In the genomic region with DNA sequence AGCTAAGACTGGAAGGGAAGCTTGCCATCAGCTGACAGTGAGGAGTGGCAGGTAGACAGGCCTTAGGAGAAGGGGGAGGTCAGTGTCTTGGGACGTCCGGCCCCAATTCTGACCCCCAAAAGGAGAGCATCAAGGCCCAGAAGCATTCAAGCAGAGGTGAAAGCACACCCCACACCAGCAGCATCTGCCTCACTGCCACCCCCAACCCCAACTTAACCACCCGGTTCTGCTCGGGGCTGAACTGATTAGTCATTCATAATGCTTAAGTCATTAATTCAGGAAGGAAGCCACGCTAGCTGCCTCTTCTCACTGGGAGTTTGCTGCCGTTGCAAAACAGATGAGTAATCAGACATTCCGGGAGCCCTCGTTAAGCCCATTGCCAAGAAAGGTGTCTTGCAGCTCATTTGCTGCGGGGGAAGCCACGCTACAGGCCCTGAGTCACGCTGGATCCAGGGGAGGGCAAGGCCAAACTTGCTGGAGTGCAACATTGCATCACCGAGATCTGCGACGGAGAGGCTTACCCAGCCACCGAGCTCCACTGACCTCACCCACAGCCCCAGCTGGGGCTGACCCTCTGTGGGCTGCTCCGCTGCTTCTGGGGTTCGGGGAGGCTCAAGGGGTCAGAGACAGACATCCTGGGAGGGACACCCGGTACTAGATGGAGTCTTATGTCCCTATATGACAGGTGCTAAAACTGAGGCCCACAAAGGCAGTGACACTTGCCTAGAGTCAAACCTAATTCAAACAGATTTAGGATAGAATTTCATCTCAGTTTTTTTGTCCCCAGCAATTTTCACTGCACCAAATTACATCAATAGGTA, we compare ENCODE assay signal across 8 cellular contexts. TPM values are rescaled to one million over a fixed set of nuclear protein-coding genes. Genes with fewer than 3 reads are reported as not detected.
A peak's percentile ranks its signal among the peaks of the same experiment; 100 is the strongest.
DNase-seq lines count a peak whose midpoint lies in the region; ATAC-seq, FAIRE-seq and TF ChIP-seq lines count a peak whose summit lies in the region.

No MANE protein-coding gene starts in this region.

- H3K4me3 ChIP-seq in A549 (no peak overlapping the region), epithelial cell of esophagus (ENCODE audit: low read length) (no peak overlapping the region), muscle layer of duodenum (ENCODE audit: low read depth in 1 of 2, low read length in 2 of 2) (no peak overlapping the region), uterus (no peak overlapping the region)

- H3K27ac ChIP-seq in A549 (peak overlapping the region; percentile 83 to 91), muscle layer of duodenum (ENCODE audit: low read length) (peak overlapping the region; percentile 19), uterus (peak overlapping the region in 1 of 2 donors; percentile 67)

- CTCF ChIA-PET in A549 (lab: Yijun Ruan, JAX) = interaction anchor here (0.6 to 1.5 kb wide), 5 partner anchors 12 to 359 kb away, joined by 3 to 4 read pairs (median 3); no protein-coding TSS in a partner anchor

- intact Hi-C loops in uterus (cut with DNase I; ENCODE audit: low total_unique reads) = no loop called here

- 8% methylated on average over 12 of the region's 18 CpGs for WGBS in A549 (ENCODE audit: missing lambda C conversion rate)

- TF ChIP-seq RAD21 in A549 (conservative IDR thresholded peaks at IDR 0.05 in 1 of 2, IDR thresholded peaks at IDR 0.05 in 1 of 2) = peak; percentile 1 to 54; a peak in 3 of 5 replicates

- H3K36me3 ChIP-seq in muscle layer of duodenum (ENCODE audit: control insufficient read depth in 1 of 2, insufficient read depth in 2 of 2, low read length in 2 of 2) = no peaks in the 10 kb centered on the region
- no peaks in the 10 kb centered on the region for H3K36me3 ChIP-seq in uterus

- POLR2A ChIA-PET in A549 (lab: Yijun Ruan, JAX) = interaction anchor here (0.8 to 1.5 kb wide), 5 partner anchors 19 to 86 kb away, joined by 3 to 17 read pairs (median 7); a partner anchor contains a TSS

- H3K4me2 ChIP-seq in A549 = peak overlapping the region; percentile 63

- TF ChIP-seq POLR2A in A549 (IDR thresholded peaks at IDR 0.05; ENCODE audit: low read length) (no peak), GM12891 (IDR thresholded peaks at IDR 0.05; ENCODE audit: low read depth, low read length) (no peak), uterus (IDR thresholded peaks at IDR 0.05) (peak in 1 of 2 donors; percentile 21)

- ATAC-seq in A549 = peak; percentile 88 to 93
- ATAC-seq in HG03280 (IDR thresholded peaks at IDR 0.05; ENCODE audit: unreplicated experiment) = peak; percentile 54
- ATAC-seq in GM21526 (IDR thresholded peaks at IDR 0.05; ENCODE audit: low FRiP score, unreplicated experiment) = no peak

- H3K27me3 ChIP-seq in muscle layer of duodenum (ENCODE audit: low read depth, low read length) (no peaks in the 10 kb centered on the region), uterus (no peaks in the 10 kb centered on the region)

- DNase-seq in A549 (ENCODE audit: low read depth in 1 of 2, low spot score in 1 of 2) = peak; percentile 86 to 94
- peak; percentile 39 for DNase-seq in GM12891 (ENCODE audit: insufficient read length, low spot score)
- DNase-seq in RPMI7951 (ENCODE audit: low read depth) = peak; percentile 99
- DNase-seq in epithelial cell of esophagus (ENCODE audit: low read depth) = peak; percentile 100
- DNase-seq in uterus = peak; percentile 88 to 94

- peaks cover 41% of the 10 kb centered on the region for H3K4me1 ChIP-seq in A549
- H3K4me1 ChIP-seq in muscle layer of duodenum (ENCODE audit: control insufficient read depth in 1 of 2, insufficient read depth in 2 of 2, low read length in 2 of 2) = no peaks in the 10 kb centered on the region
- H3K4me1 ChIP-seq in uterus = peaks cover 3 to 6% of the 10 kb centered on the region in 2 donors

- H3K9me3 ChIP-seq in A549 (no peaks in the 10 kb centered on the region), muscle layer of duodenum (ENCODE audit: control insufficient read depth in 1 of 2, low read length in 2 of 2) (no peaks in the 10 kb centered on the region), uterus (no peaks in the 10 kb centered on the region)

- TF ChIP-seq EP300 in A549 (IDR thresholded peaks at IDR 0.05) = peak; percentile 85 to 87

- TF ChIP-seq CTCF in A549 (IDR thresholded peaks at IDR 0.05) (no peak), epithelial cell of esophagus (IDR thresholded peaks at IDR 0.05; ENCODE audit: insufficient read depth, low read depth, low read length, missing control alignments) (no peak), uterus (IDR thresholded peaks at IDR 0.05) (no peak)

- no peak for FAIRE-seq in A549 (lab: Jason Lieb, UNC)
- peak; percentile 72 for FAIRE-seq in GM12891 (lab: Jason Lieb, UNC)

TF ChIP-seq in A549, 52 proteins besides CTCF, POLR2A, EP300 and RAD21 (continues in another document):
- TF ChIP-seq FOSL2 (IDR thresholded peaks at IDR 0.05) (peak; percentile 91), FOSL2 (CRISPR knock-in tag; IDR thresholded peaks at IDR 0.05) (peak; percentile 97), TP53 (CRISPR knock-in tag; IDR thresholded peaks at IDR 0.05) (no peak), ZNF302 (CRISPR knock-in tag; IDR thresholded peaks at IDR 0.05) (no peak), JUNB (IDR thresholded peaks at IDR 0.05) (peak; percentile 90), MAFK (IDR thresholded peaks at IDR 0.05; ENCODE audit: partially characterized antibody) (peak; percentile 95), JUN (IDR thresholded peaks at IDR 0.05) (peak; percentile 85 to 93), ZC3H11A (IDR thresholded peaks at IDR 0.05) (no peak), GATA3 (IDR thresholded peaks at IDR 0.05; ENCODE audit: borderline replicate concordance) (peak; percentile 85), CEBPB (IDR thresholded peaks at IDR 0.05) (peak; percentile 86 to 94)
- TF ChIP-seq, protein P1, sequence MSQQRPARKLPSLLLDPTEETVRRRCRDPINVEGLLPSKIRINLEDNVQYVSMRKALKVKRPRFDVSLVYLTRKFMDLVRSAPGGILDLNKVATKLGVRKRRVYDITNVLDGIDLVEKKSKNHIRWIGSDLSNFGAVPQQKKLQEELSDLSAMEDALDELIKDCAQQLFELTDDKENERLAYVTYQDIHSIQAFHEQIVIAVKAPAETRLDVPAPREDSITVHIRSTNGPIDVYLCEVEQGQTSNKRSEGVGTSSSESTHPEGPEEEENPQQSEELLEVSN (IDR thresholded peaks at IDR 0.05; ENCODE audit: borderline replicate concordance, low read depth) = peak; percentile 56; the same call in 1 of the 2 replicates
- TF ChIP-seq, protein P2, sequence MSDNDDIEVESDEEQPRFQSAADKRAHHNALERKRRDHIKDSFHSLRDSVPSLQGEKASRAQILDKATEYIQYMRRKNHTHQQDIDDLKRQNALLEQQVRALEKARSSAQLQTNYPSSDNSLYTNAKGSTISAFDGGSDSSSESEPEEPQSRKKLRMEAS (IDR thresholded peaks at IDR 0.05) = peak; percentile 93

TF ChIP-seq in GM12891, 5 proteins besides CTCF, POLR2A, EP300 and RAD21:
- TF ChIP-seq PAX5 (IDR thresholded peaks at IDR 0.05; ENCODE audit: insufficient read depth, low read length, severe bottlenecking) (peak; percentile 62), SPI1 (IDR thresholded peaks at IDR 0.05; ENCODE audit: low read depth, low read length) (peak; percentile 31; the same call in 1 of the 2 replicates), POU2F2 (IDR thresholded peaks at IDR 0.05; ENCODE audit: low read depth, low read length) (no peak)

RNA-seq across cellular contexts. Expression of a gene that starts 46.4 kb away (rescaled TPM):
- 34.5 and 66.6 TPM in 2 replicates for polyA plus RNA-seq in A549 (2011; rRNA removed)
- polyA plus RNA-seq in A549 (2012; cell fraction: cytosol; rRNA removed) = 65.0 and 95.5 TPM in 2 replicates
- 226 and 239 TPM in 2 replicates for polyA plus RNA-seq in A549 (2012; cell fraction: nucleus; rRNA removed)
- polyA plus RNA-seq in A549 (2017; fragmentation: RNase III; extraction: RNeasy Plus Mini Kit Qiagen cat#74134 plus additional on column Dnase treatment) = 6.1 to 8.5 TPM (median 8.3 TPM) in 3 replicates
- polyA minus RNA-seq in A549 (2011; rRNA and poly(A)+ RNA removed) = 34.8 and 42.3 TPM in 2 replicates
- polyA plus RNA-seq in GM12891 (2012; ENCODE audit: low read depth, missing spikeins) = 10.6 TPM
- total RNA-seq in RPMI7951 (2014; rRNA removed; shearing (Covaris generic)) = 38.2 and 52.5 TPM in 2 replicates
- 10 to 100 TPM; 23.1 to 50.9 (median 41.2) TPM for total RNA-seq in uterus

Comparison
In these comparisons a context has a peak if more than half of its experiments do, and no peak if none do; other contexts are left out.
1. DNase-seq: peak in every context shown above with its lines; median percentile 100 in epithelial cell of esophagus; 99 in RPMI7951; 91 in uterus; 90 in A549; 39 in GM12891.